16 cellular contexts compared by ENCODE assay signal in the genomic region with DNA sequence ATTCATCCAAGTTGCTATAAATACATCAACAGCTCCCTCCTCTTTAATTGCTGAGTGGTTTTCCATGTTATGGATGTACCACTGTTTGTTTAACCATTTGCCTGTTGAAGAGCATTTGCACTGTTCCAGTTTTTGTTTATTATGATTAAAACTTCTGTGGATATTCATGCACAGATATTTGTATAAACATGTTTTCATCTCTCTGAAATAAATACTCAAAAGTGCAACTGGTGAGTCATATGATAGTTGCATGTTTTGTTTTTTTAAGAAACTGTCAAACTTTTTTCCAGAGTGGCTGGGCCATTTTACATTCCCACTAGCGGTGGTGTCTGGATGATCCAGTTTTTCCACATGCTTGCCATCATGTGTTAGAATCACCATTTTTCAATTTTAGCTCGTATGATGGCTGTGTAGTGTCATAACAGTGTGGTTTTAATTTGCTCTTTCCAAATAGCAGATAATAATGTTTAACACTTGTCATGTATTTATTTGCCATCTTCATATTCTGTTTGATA. TPM values are rescaled to one million over a fixed set of nuclear protein-coding genes. Genes with fewer than 3 reads are reported as not detected.
"Had no signal": no experiment of that assay in that cellular context is flagged by ENCODE, and none has a peak within 500 bp of the region (broad histone marks: within the 10 kb centered on the region; RNA-seq: fewer than 3 reads in every experiment).

No MANE protein-coding gene starts in this region.

- ATAC-seq: activated CD4-positive, alpha-beta T cell treated with anti-CD3 and anti-CD28 coated beads for 36 hours; activated T-cell treated with anti-CD3 and anti-CD28 coated beads, Interleukin-2, amount 50 U/mL, for 4 hours; stimulated activated effector memory CD8-positive, alpha-beta T cell treated with anti-CD3 and anti-CD28 coated beads, Interleukin-12 subunit alpha, Interleukin-12 subunit beta, amount 100 ng/mL, for 72 hours had no signal

- H3K4me1 ChIP-seq: adrenal gland, esophagus squamous epithelium, parathyroid adenoma had no signal

- H3K4me3 ChIP-seq: adrenal gland, esophagus squamous epithelium, lung, tibial nerve had no signal

- H3K27me3 ChIP-seq: adrenal gland, esophagus squamous epithelium, tibial nerve had no signal

- H2AFZ ChIP-seq: parathyroid adenoma had no signal

- H3K27ac ChIP-seq: adrenal gland, esophagus squamous epithelium, parathyroid adenoma, WERI-Rb-1 had no signal

- H3K36me3 ChIP-seq: adrenal gland, esophagus squamous epithelium, tibial nerve, WERI-Rb-1 had no signal

- H3K9ac ChIP-seq: parathyroid adenoma had no signal

- H3K9me3 ChIP-seq: adrenal gland, tibial nerve had no signal

- DNase-seq: activated CD4-positive, alpha-beta memory T cell treated with anti-CD3 and anti-CD28 coated beads for 36 hours; activated CD4-positive, alpha-beta T cell treated with anti-CD3 and anti-CD28 coated beads for 36 hours; activated effector memory CD4-positive, alpha-beta T cell treated with Interleukin-2 at 50 U/mL for 16 hours; activated naive CD4-positive, alpha-beta T cell treated with anti-CD3 and anti-CD28 coated beads, Interleukin-2, amount 50 U/mL, for 16 hours; activated T-cell treated with anti-CD3 and anti-CD28 coated beads, Interleukin-2, amount 50 U/mL, for 4 hours; adrenal gland; esophagus squamous epithelium; head of caudate nucleus; immature natural killer cell; midbrain; WERI-Rb-1 had no signal

- H3K79me2 ChIP-seq: parathyroid adenoma had no signal

RNA-seq across cellular contexts. Expression of a gene that starts 33.6 kb away (rescaled TPM):
- total RNA-seq: activated CD4-positive, alpha-beta memory T cell treated with anti-CD3 and anti-CD28 coated beads for 36 hours; activated CD4-positive, alpha-beta T cell treated with anti-CD3 and anti-CD28 coated beads for 36 hours; activated T-cell treated with anti-CD3 and anti-CD28 coated beads, Interleukin-2, amount 50 U/mL, for 4 hours; frontal cortex had no signal
- polyA plus RNA-seq: immature natural killer cell had no signal
